2 cellular contexts compared by ENCODE assay signal in the genomic region with DNA sequence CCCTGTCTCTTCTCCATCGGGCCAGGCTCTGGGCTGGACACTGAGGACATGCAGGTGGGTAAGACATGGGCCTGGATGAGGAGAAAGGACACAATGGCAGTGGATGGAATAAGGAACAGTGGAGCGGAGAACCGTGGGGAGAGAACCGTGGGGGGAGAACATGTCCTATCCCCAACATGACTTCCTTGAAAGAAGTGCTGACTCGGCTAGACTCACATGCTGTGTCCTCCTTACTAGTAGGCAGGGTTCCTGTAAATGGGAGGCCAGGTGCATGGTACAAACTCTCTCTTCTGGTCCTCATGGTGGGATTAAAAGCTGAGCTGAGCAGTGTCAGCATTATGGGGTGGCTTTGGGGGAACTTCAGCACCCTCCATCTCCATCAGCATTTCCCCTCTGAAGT.
TF ChIP-seq lines count a peak whose summit lies in the region.

No MANE protein-coding gene starts in this region.

TF ChIP-seq in HepG2, 621 proteins besides CTCF, POLR2A, EP300 and RAD21 (continued from another document):
- no peak for TF ChIP-seq USF2 (IDR thresholded peaks at IDR 0.05; ENCODE audit: low read depth, low read length)
- TF ChIP-seq USF2 (CRISPR knock-in tag; IDR thresholded peaks at IDR 0.05; ENCODE audit: borderline replicate concordance), result no peak
- no peak for TF ChIP-seq HNF4G (IDR thresholded peaks at IDR 0.05; ENCODE audit: borderline replicate concordance, low read depth, low read length)
- TF ChIP-seq HNF4G (CRISPR knock-in tag; IDR thresholded peaks at IDR 0.05; ENCODE audit: borderline replicate concordance, low read depth), result no peak
- peak; percentile 96 for TF ChIP-seq MAFF (IDR thresholded peaks at IDR 0.05; ENCODE audit: low read depth, low read length)

TF ChIP-seq in K562, 482 proteins besides CTCF, POLR2A, EP300 and RAD21 (continued from another document):
- peak; percentile 83 for TF ChIP-seq MAFK (IDR thresholded peaks at IDR 0.05; ENCODE audit: low read length)
- TF ChIP-seq MAFG (tag; conservative IDR thresholded peaks at IDR 0.05), result peak; percentile 84
- no peak for TF ChIP-seq ZKSCAN1 (IDR thresholded peaks at IDR 0.05; ENCODE audit: low read depth, low read length)
- TF ChIP-seq ZNF316 (IDR thresholded peaks at IDR 0.05), result peak; percentile 90
- TF ChIP-seq, protein P1, sequence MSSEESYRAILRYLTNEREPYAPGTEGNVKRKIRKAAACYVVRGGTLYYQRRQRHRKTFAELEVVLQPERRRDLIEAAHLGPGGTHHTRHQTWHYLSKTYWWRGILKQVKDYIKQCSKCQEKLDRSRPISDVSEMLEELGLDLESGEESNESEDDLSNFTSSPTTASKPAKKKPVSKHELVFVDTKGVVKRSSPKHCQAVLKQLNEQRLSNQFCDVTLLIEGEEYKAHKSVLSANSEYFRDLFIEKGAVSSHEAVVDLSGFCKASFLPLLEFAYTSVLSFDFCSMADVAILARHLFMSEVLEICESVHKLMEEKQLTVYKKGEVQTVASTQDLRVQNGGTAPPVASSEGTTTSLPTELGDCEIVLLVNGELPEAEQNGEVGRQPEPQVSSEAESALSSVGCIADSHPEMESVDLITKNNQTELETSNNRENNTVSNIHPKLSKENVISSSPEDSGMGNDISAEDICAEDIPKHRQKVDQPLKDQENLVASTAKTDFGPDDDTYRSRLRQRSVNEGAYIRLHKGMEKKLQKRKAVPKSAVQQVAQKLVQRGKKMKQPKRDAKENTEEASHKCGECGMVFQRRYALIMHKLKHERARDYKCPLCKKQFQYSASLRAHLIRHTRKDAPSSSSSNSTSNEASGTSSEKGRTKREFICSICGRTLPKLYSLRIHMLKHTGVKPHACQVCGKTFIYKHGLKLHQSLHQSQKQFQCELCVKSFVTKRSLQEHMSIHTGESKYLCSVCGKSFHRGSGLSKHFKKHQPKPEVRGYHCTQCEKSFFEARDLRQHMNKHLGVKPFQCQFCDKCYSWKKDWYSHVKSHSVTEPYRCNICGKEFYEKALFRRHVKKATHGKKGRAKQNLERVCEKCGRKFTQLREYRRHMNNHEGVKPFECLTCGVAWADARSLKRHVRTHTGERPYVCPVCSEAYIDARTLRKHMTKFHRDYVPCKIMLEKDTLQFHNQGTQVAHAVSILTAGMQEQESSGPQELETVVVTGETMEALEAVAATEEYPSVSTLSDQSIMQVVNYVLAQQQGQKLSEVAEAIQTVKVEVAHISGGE (CRISPR knock-in tag; IDR thresholded peaks at IDR 0.05), result no peak
- TF ChIP-seq ZNF175 (CRISPR knock-in tag; IDR thresholded peaks at IDR 0.05; ENCODE audit: low read depth), result no peak
- TF ChIP-seq SMARCA4 (IDR thresholded peaks at IDR 0.05), result no peak
- peak; percentile 77 for TF ChIP-seq MAFF (IDR thresholded peaks at IDR 0.05; ENCODE audit: low read length)
- TF ChIP-seq PTBP1 (IDR thresholded peaks at IDR 0.05; ENCODE audit: low read depth, low read length), result no peak
- no peak for TF ChIP-seq NONO (IDR thresholded peaks at IDR 0.05; ENCODE audit: low read depth in 2 of 2, low read length in 1 of 2)
- TF ChIP-seq RBM39 (optimal IDR thresholded peaks at IDR 0.05; ENCODE audit: low read depth, low read length), result no peak
